In the genomic region with DNA sequence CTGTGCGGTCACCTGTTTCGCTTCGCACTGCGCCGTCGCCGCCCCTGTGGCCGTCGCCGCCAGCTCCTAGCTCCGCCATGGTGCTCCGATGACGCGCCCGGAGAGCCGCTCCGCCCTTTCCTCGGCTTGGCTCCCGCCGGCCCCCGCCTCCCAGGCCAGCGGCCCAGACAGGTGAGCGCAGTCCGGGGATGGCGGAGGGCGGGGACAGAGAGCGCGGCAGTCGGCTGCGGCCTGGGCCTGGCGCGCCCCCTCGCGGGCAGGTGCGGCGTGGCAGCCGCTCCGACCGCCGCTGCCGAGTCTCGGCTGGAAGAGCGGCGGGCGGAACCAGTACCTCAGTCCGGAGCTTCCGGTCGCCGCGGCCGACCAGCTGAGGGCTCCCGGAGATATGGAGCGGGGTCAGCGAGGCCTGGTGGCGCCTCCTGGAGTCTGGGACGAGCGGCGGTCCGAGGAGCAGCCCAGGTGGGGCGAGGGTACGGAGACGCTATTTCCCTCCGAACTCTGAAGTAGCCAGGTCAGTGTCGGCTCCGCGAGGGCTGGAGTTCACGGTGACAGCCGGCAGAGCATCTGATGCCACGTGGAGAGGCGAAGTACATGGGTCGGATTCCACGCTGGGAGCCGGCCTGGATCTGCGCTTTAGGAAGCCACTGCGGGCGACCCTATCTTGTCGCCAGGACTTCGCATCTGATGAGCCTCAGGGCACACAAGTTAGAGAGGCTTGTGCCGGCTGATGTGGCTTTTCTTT, we compare ENCODE assay signal across 1 cellular context.
TF ChIP-seq lines count a peak whose summit lies in the region.

MAP7 (minus strand) TSS at position 93 of the 742 bp plus-strand sequence; CDS start at position 79, 14 bp downstream.

TF ChIP-seq in HepG2, 621 proteins besides CTCF, POLR2A, EP300 and RAD21 (continued from another document and continues in another):
- TF ChIP-seq TERF1 (CRISPR knock-in tag; IDR thresholded peaks at IDR 0.05) (no peak), SALL1 (CRISPR knock-in tag; IDR thresholded peaks at IDR 0.05) (peak; percentile 34; the same call in 1 of the 2 replicates), ZNF30 (CRISPR knock-in tag; IDR thresholded peaks at IDR 0.05) (no peak), ZNF253 (CRISPR knock-in tag; IDR thresholded peaks at IDR 0.05; ENCODE audit: borderline replicate concordance) (no peak), ELF4 (CRISPR knock-in tag; IDR thresholded peaks at IDR 0.05; ENCODE audit: borderline replicate concordance) (no peak), KLF12 (CRISPR knock-in tag; IDR thresholded peaks at IDR 0.05; ENCODE audit: borderline replicate concordance) (0 out of 2 replicates have a peak, but pooled peaks have one; percentile 65), ZNF44 (CRISPR knock-in tag; IDR thresholded peaks at IDR 0.05) (no peak), ZFX (CRISPR knock-in tag; IDR thresholded peaks at IDR 0.05; ENCODE audit: low read depth) (peak; percentile 27; the same call in 1 of the 2 replicates), ZNF703 (CRISPR knock-in tag; IDR thresholded peaks at IDR 0.05; ENCODE audit: borderline replicate concordance) (no peak), TMF1 (CRISPR knock-in tag; IDR thresholded peaks at IDR 0.05; ENCODE audit: low read depth) (peak; percentile 83; the same call in 1 of the 2 replicates), MYC (CRISPR knock-in tag; IDR thresholded peaks at IDR 0.05; ENCODE audit: borderline replicate concordance) (0 out of 2 replicates have a peak, but pooled peaks have one; percentile 28), ZNF720 (CRISPR knock-in tag; IDR thresholded peaks at IDR 0.05) (no peak), PAX8 (CRISPR knock-in tag; IDR thresholded peaks at IDR 0.05; ENCODE audit: borderline replicate concordance) (no peak), ERF (CRISPR knock-in tag; IDR thresholded peaks at IDR 0.05) (no peak), ZNF616 (CRISPR knock-in tag; IDR thresholded peaks at IDR 0.05; ENCODE audit: low read depth) (peak; percentile 84; the same call in 1 of the 2 replicates), FOXC1 (CRISPR knock-in tag; IDR thresholded peaks at IDR 0.05; ENCODE audit: borderline replicate concordance) (no peak), IRF1 (CRISPR knock-in tag; IDR thresholded peaks at IDR 0.05; ENCODE audit: low read depth) (no peak), MAFF (IDR thresholded peaks at IDR 0.05; ENCODE audit: low read depth, low read length) (no peak), SALL2 (CRISPR knock-in tag; IDR thresholded peaks at IDR 0.05) (peak; percentile 57; the same call in 1 of the 2 replicates), ZNF577 (CRISPR knock-in tag; IDR thresholded peaks at IDR 0.05; ENCODE audit: borderline replicate concordance, low read depth) (no peak), HMGXB4 (CRISPR knock-in tag; IDR thresholded peaks at IDR 0.05; ENCODE audit: borderline replicate concordance in 1 of 2, low read depth in 1 of 2) (peak; percentile 23 to 41; a peak in 1 of 4 replicates), MAX (IDR thresholded peaks at IDR 0.05) (peak; percentile 21; the same call in 1 of the 2 replicates), ZSCAN9 (CRISPR knock-in tag; IDR thresholded peaks at IDR 0.05; ENCODE audit: borderline replicate concordance) (no peak), SIN3B (IDR thresholded peaks at IDR 0.05; ENCODE audit: low read length) (no peak), ZNF281 (CRISPR knock-in tag; IDR thresholded peaks at IDR 0.05; ENCODE audit: borderline replicate concordance) (no peak), GABPA (IDR thresholded peaks at IDR 0.05; ENCODE audit: low read depth, low read length) (peak; percentile 26; the same call in 1 of the 2 replicates), GABPA (CRISPR knock-in tag; IDR thresholded peaks at IDR 0.05; ENCODE audit: low read depth) (no peak), U2AF1 (optimal IDR thresholded peaks at IDR 0.05; ENCODE audit: low read depth, low read length) (no peak), ZNF484 (CRISPR knock-in tag; IDR thresholded peaks at IDR 0.05; ENCODE audit: borderline replicate concordance, low read depth) (no peak), SPEN (CRISPR knock-in tag; IDR thresholded peaks at IDR 0.05; ENCODE audit: low read depth) (peak; percentile 70), ZNF746 (CRISPR knock-in tag; IDR thresholded peaks at IDR 0.05) (no peak), ZNF674 (CRISPR knock-in tag; IDR thresholded peaks at IDR 0.05; ENCODE audit: low read depth) (no peak), SRSF9 (IDR thresholded peaks at IDR 0.05; ENCODE audit: borderline replicate concordance, insufficient read depth, low read depth, low read length, poor library complexity, severe bottlenecking) (no peak), MXD3 (CRISPR knock-in tag; IDR thresholded peaks at IDR 0.05) (peak; percentile 41; the same call in 1 of the 2 replicates), DNMT3B (CRISPR knock-in tag; conservative IDR thresholded peaks at IDR 0.05) (no peak), CBX2 (IDR thresholded peaks at IDR 0.05; ENCODE audit: low read depth, low read length) (no peak), CBX2 (CRISPR knock-in tag; IDR thresholded peaks at IDR 0.05; ENCODE audit: low read depth) (peak; percentile 33; the same call in 1 of the 2 replicates), HOXA5 (CRISPR knock-in tag; IDR thresholded peaks at IDR 0.05) (no peak), NR2F1 (CRISPR knock-in tag; IDR thresholded peaks at IDR 0.05) (no peak), DR1 (CRISPR knock-in tag; IDR thresholded peaks at IDR 0.05) (no peak; the same call in 1 of the 2 replicates)
- TF ChIP-seq, protein P1, sequence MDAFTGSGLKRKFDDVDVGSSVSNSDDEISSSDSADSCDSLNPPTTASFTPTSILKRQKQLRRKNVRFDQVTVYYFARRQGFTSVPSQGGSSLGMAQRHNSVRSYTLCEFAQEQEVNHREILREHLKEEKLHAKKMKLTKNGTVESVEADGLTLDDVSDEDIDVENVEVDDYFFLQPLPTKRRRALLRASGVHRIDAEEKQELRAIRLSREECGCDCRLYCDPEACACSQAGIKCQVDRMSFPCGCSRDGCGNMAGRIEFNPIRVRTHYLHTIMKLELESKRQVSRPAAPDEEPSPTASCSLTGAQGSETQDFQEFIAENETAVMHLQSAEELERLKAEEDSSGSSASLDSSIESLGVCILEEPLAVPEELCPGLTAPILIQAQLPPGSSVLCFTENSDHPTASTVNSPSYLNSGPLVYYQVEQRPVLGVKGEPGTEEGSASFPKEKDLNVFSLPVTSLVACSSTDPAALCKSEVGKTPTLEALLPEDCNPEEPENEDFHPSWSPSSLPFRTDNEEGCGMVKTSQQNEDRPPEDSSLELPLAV (CRISPR knock-in tag; conservative IDR thresholded peaks at IDR 0.05; ENCODE audit: low read depth) = no peak
- TF ChIP-seq, protein P2, sequence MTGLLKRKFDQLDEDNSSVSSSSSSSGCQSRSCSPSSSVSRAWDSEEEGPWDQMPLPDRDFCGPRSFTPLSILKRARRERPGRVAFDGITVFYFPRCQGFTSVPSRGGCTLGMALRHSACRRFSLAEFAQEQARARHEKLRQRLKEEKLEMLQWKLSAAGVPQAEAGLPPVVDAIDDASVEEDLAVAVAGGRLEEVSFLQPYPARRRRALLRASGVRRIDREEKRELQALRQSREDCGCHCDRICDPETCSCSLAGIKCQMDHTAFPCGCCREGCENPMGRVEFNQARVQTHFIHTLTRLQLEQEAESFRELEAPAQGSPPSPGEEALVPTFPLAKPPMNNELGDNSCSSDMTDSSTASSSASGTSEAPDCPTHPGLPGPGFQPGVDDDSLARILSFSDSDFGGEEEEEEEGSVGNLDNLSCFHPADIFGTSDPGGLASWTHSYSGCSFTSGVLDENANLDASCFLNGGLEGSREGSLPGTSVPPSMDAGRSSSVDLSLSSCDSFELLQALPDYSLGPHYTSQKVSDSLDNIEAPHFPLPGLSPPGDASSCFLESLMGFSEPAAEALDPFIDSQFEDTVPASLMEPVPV (CRISPR knock-in tag; IDR thresholded peaks at IDR 0.05) = peak; percentile 36; the same call in 1 of the 2 replicates
- TF ChIP-seq, protein P3, sequence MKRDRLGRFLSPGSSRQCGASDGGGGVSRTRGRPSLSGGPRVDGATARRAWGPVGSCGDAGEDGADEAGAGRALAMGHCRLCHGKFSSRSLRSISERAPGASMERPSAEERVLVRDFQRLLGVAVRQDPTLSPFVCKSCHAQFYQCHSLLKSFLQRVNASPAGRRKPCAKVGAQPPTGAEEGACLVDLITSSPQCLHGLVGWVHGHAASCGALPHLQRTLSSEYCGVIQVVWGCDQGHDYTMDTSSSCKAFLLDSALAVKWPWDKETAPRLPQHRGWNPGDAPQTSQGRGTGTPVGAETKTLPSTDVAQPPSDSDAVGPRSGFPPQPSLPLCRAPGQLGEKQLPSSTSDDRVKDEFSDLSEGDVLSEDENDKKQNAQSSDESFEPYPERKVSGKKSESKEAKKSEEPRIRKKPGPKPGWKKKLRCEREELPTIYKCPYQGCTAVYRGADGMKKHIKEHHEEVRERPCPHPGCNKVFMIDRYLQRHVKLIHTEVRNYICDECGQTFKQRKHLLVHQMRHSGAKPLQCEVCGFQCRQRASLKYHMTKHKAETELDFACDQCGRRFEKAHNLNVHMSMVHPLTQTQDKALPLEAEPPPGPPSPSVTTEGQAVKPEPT (CRISPR knock-in tag; IDR thresholded peaks at IDR 0.05; ENCODE audit: low read depth) = no peak
- TF ChIP-seq, protein P4, sequence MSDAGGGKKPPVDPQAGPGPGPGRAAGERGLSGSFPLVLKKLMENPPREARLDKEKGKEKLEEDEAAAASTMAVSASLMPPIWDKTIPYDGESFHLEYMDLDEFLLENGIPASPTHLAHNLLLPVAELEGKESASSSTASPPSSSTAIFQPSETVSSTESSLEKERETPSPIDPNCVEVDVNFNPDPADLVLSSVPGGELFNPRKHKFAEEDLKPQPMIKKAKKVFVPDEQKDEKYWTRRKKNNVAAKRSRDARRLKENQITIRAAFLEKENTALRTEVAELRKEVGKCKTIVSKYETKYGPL (CRISPR knock-in tag; IDR thresholded peaks at IDR 0.05) = no peak
- TF ChIP-seq, protein P5, sequence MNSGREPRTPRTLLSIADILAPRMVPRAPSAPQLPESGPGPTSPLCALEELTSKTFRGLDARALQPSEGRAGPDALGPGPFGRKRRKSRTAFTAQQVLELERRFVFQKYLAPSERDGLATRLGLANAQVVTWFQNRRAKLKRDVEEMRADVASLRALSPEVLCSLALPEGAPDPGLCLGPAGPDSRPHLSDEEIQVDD (CRISPR knock-in tag; IDR thresholded peaks at IDR 0.05; ENCODE audit: borderline replicate concordance) = 0 out of 2 replicates have a peak, but pooled peaks have one; percentile 33
- TF ChIP-seq, protein P6, sequence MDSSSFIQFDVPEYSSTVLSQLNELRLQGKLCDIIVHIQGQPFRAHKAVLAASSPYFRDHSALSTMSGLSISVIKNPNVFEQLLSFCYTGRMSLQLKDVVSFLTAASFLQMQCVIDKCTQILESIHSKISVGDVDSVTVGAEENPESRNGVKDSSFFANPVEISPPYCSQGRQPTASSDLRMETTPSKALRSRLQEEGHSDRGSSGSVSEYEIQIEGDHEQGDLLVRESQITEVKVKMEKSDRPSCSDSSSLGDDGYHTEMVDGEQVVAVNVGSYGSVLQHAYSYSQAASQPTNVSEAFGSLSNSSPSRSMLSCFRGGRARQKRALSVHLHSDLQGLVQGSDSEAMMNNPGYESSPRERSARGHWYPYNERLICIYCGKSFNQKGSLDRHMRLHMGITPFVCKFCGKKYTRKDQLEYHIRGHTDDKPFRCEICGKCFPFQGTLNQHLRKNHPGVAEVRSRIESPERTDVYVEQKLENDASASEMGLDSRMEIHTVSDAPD (CRISPR knock-in tag; IDR thresholded peaks at IDR 0.05) = 0 out of 2 replicates have a peak, but pooled peaks have one; percentile 19
